In the genomic region with DNA sequence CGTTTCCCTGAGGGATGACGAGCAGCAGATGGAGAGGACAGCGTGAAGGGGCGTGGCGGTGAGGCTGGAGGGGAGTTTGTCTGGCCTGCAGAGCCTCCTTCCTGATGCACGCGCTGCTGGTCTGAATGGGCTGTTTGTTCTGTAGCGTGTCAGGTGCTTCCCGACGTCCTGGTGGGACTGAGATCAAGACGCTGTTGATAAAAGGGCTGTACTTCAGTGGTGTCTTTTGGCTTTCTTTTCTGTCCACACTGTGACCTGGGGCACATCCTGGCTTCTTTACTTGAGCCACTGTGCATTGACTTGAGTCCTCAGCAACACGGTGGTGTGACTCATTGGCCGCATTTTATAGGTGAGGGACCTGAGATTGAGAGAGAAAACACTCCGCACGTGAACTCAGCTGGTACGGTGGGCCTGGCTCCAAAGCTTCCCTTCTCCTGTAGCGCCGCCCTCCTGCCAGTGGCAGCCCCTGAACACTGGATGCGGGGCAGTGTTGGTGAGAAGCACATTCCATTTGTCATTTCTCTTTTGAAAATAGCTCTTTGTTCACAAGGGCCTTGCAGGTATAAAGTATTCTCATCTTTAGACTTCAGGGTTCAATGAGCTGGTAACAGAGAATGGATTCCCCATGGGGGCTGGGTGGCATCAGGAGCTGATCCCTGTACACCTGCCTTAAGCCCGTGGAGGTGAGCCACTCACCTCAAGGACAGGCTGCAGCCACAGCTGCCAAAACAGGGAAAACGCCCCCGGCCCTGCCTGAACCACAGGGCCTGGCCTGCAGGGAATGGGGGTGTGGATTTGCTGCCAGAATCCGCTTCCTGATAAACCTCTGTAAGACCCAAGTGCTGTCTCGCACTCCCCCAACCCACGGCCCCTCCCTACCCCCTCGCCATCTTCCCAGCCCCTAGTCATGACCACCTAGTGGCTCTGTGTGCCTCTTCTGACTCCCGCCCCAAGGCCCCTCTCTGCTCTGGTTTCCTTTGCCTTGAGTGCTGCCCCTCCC, we compare ENCODE assay signal across 1 cellular context.
TF ChIP-seq lines count a peak whose summit lies in the region.

No MANE protein-coding gene starts in this region.

TF ChIP-seq in H1, 55 proteins besides CTCF, POLR2A, EP300 and RAD21:
- TF ChIP-seq POLR2AphosphoS5 (IDR thresholded peaks at IDR 0.05; ENCODE audit: low read depth, low read length) (peak; percentile 30; the same call in 1 of the 2 replicates), CEBPB (IDR thresholded peaks at IDR 0.05; ENCODE audit: low read depth, low read length) (no peak), BACH1 (IDR thresholded peaks at IDR 0.05; ENCODE audit: low read length) (no peak), NANOG (IDR thresholded peaks at IDR 0.05; ENCODE audit: insufficient read depth, low read depth, low read length, poor library complexity, severe bottlenecking) (no peak), YY1 (IDR thresholded peaks at IDR 0.05; ENCODE audit: low read depth, low read length) (no peak), JUN (IDR thresholded peaks at IDR 0.05; ENCODE audit: low read depth, low read length) (no peak), HDAC6 (IDR thresholded peaks at IDR 0.05; ENCODE audit: low read depth, low read length) (no peak), EZH2 (IDR thresholded peaks at IDR 0.05; ENCODE audit: low read depth, low read length, severe bottlenecking) (no peak)
